In genomic region chr12:116532986-116533342, GRCh38 we compare ENCODE assay signal across 8 cellular contexts. TPM values are rescaled to one million over a fixed set of nuclear protein-coding genes. Genes with fewer than 3 reads are reported as not detected.
DNase-seq lines count a peak whose midpoint lies in the region; ATAC-seq and TF ChIP-seq lines count a peak whose summit lies in the region.

No MANE protein-coding gene starts in this region.

- H3K4me3 Mint-ChIP-seq in stimulated activated naive CD8-positive, alpha-beta T cell treated with anti-CD3 and anti-CD28 coated beads, Interleukin-15, Interleukin-2, amounts not matched to agents 100 ng/mL and 50 ng/mL, for 24 hours = peak overlapping the region; percentile 68

- H3K36me3 ChIP-seq in gastroesophageal sphincter = no peaks in the 10 kb centered on the region
- H3K36me3 ChIP-seq in thoracic aorta = no peaks in the 10 kb centered on the region

- no peaks in the 10 kb centered on the region for H3K36me3 Mint-ChIP-seq in stimulated activated naive CD8-positive, alpha-beta T cell treated with anti-CD3 and anti-CD28 coated beads, Interleukin-15, Interleukin-2, amounts not matched to agents 100 ng/mL and 50 ng/mL, for 24 hours (ENCODE audit: low read depth)

- no peaks in the 10 kb centered on the region for H3K27me3 ChIP-seq in gastroesophageal sphincter
- no peaks in the 10 kb centered on the region for H3K27me3 ChIP-seq in thoracic aorta (replicated peaks; ENCODE audit: insufficient read depth)

- H3K27ac ChIP-seq in RWPE1 (peak overlapping the region; percentile 87), gastroesophageal sphincter (peak overlapping the region in 3 of 4 donors; percentile 79 to 94 (median 88)), thoracic aorta (peak overlapping the region in 1 of 2 donors; percentile 10)

- H3K27ac Mint-ChIP-seq in stimulated activated naive CD8-positive, alpha-beta T cell treated with anti-CD3 and anti-CD28 coated beads, Interleukin-15, Interleukin-2, amounts not matched to agents 100 ng/mL and 50 ng/mL, for 24 hours = no peak overlapping the region

- no peaks in the 10 kb centered on the region for H3K9me3 Mint-ChIP-seq in stimulated activated naive CD8-positive, alpha-beta T cell treated with anti-CD3 and anti-CD28 coated beads, Interleukin-15, Interleukin-2, amounts not matched to agents 100 ng/mL and 50 ng/mL, for 24 hours

- CTCF ChIA-PET in RWPE1 (lab: Yijun Ruan, JAX) = interaction anchor here (0.6 kb wide), 1 partner anchor 468 kb away, joined by 5 read pairs; no protein-coding TSS in a partner anchor

- H3K27me3 Mint-ChIP-seq in stimulated activated naive CD8-positive, alpha-beta T cell treated with anti-CD3 and anti-CD28 coated beads, Interleukin-15, Interleukin-2, amounts not matched to agents 100 ng/mL and 50 ng/mL, for 24 hours = no peaks in the 10 kb centered on the region

- H3K9me3 ChIP-seq in gastroesophageal sphincter (no peaks in the 10 kb centered on the region), thoracic aorta (no peaks in the 10 kb centered on the region)

- TF ChIP-seq CTCF in RWPE1 (conservative IDR thresholded peaks at IDR 0.05; ENCODE audit: low read depth) (no peak), gastroesophageal sphincter (IDR thresholded peaks at IDR 0.05) (no peak), thoracic aorta (IDR thresholded peaks at IDR 0.05) (no peak)

- DNase-seq in stimulated activated naive CD8-positive, alpha-beta T cell treated with anti-CD3 and anti-CD28 coated beads, Interleukin-15, Interleukin-2, amounts not matched to agents 100 U/mL and 50 U/mL, for 24 hours = no peak
- DNase-seq in RWPE1 (ENCODE audit: low spot score) (no peak), thoracic aorta (ENCODE audit: low spot score) (no peak), DMS 273 (lab: John Stamatoyannopoulos, UW; ENCODE audit: unreplicated experiment) (no peak), RPMI8226 (no peak)
- DNase-seq in stimulated activated CD4-positive, alpha-beta T cell treated with anti-CD3 and anti-CD28 coated beads, Interleukin-2, amount 100 ng/mL, for 24 hours = no peak

- H3K4me3 ChIP-seq in gastroesophageal sphincter (peak overlapping the region; percentile 56 to 92), thoracic aorta (peak overlapping the region; percentile 78)

- POLR2A ChIA-PET in RWPE1 (lab: Yijun Ruan, JAX; ENCODE audit: low non-redundant PET) = no interaction called here

- TF ChIP-seq EP300 in gastroesophageal sphincter (IDR thresholded peaks at IDR 0.05) = no peak

- TF ChIP-seq POLR2A in gastroesophageal sphincter (IDR thresholded peaks at IDR 0.05) = no peak

- peaks cover 41% of the 10 kb centered on the region for H3K4me1 Mint-ChIP-seq in stimulated activated naive CD8-positive, alpha-beta T cell treated with anti-CD3 and anti-CD28 coated beads, Interleukin-15, Interleukin-2, amounts not matched to agents 100 ng/mL and 50 ng/mL, for 24 hours (ENCODE audit: low read depth)

- H3K4me1 ChIP-seq in gastroesophageal sphincter (peaks cover 0 to 56% (median 17%) of the 10 kb centered on the region in 3 donors), thoracic aorta (ENCODE audit: control insufficient read depth in 1 of 2, low read depth in 2 of 2) (peaks cover 11 to 39% of the 10 kb centered on the region in 2 donors)

- whole genome bisulfite sequencing in gastroesophageal sphincter (ENCODE audit: low coverage in 1 of 2), 2 donors = 14 to 29% methylated on average over 1 to 5 of the region's 11 CpGs

- no peak for ATAC-seq in stimulated activated naive CD8-positive, alpha-beta T cell treated with anti-CD3 and anti-CD28 coated beads, Interleukin-15, Interleukin-2, amounts not matched to agents 100 U/mL and 50 U/mL, for 24 hours
- peak; percentile 5 for ATAC-seq in gastroesophageal sphincter
- ATAC-seq in thoracic aorta (ENCODE audit: insufficient number of reproducible peaks, low FRiP score, low read depth) = no peak

RNA-seq across cellular contexts. Expression of gene MAP1LC3B2, which starts 26.2 kb away (rescaled TPM):
- total RNA-seq in gastroesophageal sphincter (1 to 10 TPM in 3 of 4 donors, not detected in 1; 1.1 to 1.8 (median 1.8) TPM), thoracic aorta (1 to 10 TPM in 1 of 2 donors, not detected in 1; 1.5 TPM)
